Comparison of ENCODE assay signal across 30 cellular contexts in the genomic region with DNA sequence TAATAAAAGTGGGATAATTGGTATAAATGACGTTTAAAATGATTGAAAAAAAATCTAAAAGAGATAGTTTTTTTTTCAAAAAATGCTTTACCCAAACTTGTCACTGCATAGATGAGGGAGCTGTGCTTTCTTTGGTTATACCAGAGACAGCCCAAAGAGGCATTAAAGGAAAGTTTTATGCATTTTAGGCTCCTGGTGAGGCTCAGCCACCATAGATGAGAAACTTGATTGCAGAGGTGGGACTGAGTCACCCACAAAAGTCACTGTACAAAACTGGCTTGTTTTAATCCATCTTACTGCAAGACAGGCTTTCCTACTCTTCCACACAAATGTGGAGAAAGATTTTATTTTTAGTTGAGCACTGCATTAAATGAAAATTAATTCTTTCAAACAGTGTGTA. TPM values are rescaled to one million over a fixed set of nuclear protein-coding genes. Genes with fewer than 3 reads are reported as not detected.
"Had no signal": no experiment of that assay in that cellular context is flagged by ENCODE, and none has a peak within 500 bp of the region (broad histone marks: within the 10 kb centered on the region; RNA-seq: fewer than 3 reads in every experiment).

No MANE protein-coding gene starts in this region.

- H3K27ac Mint-ChIP-seq: activated CD4-positive, alpha-beta memory T cell treated with anti-CD3 and anti-CD28 coated beads for 36 hours; activated CD4-positive, alpha-beta T cell treated with anti-CD3 and anti-CD28 coated beads, Interleukin-2, amount 10 ng/mL, durations not matched to agents 24 days and 14 days; activated naive CD4-positive, alpha-beta T cell treated with anti-CD3 and anti-CD28 coated beads for 36 hours; activated naive CD8-positive, alpha-beta T cell; WTC11 had no signal

- H3K27me3 Mint-ChIP-seq: activated CD4-positive, alpha-beta memory T cell treated with anti-CD3 and anti-CD28 coated beads for 36 hours; activated naive CD8-positive, alpha-beta T cell had no signal

- H3K4me3 ChIP-seq: adrenal gland, SJSA1 had no signal

- H3K36me3 ChIP-seq: adrenal gland, SJSA1 had no signal

- H3K4me1 Mint-ChIP-seq: activated CD4-positive, alpha-beta T cell treated with anti-CD3 and anti-CD28 coated beads, Interleukin-2, amount 10 ng/mL, durations not matched to agents 24 days and 14 days had no signal

- H3K4me3 Mint-ChIP-seq: activated CD4-positive, alpha-beta memory T cell treated with anti-CD3 and anti-CD28 coated beads for 36 hours; activated CD4-positive, alpha-beta T cell treated with anti-CD3 and anti-CD28 coated beads, Interleukin-2, amount 10 ng/mL, durations not matched to agents 24 days and 14 days; activated naive CD4-positive, alpha-beta T cell treated with anti-CD3 and anti-CD28 coated beads for 36 hours; activated naive CD8-positive, alpha-beta T cell; activated T-cell treated with anti-CD3 and anti-CD28 coated beads, Interleukin-2, amount 50 U/mL, for 4 hours; WTC11 had no signal

- H3K9me3 ChIP-seq: adrenal gland, SJSA1 had no signal

- H3K4me1 ChIP-seq: adrenal gland had no signal

- H3K27ac ChIP-seq: adrenal gland, SJSA1 had no signal

- ATAC-seq: Panc1, SK-N-SH treated with all-trans-retinoic acid at 6 μM for 48 hours, WTC11 had no signal

- DNase-seq: activated CD4-positive, alpha-beta memory T cell treated with anti-CD3 and anti-CD28 coated beads for 36 hours; activated CD4-positive, alpha-beta T cell treated with anti-CD3 and anti-CD28 coated beads, Interleukin-2, amount 10 ng/mL, durations not matched to agents 24 days and 14 days; activated CD4-positive, CD25-positive, alpha-beta regulatory T cell treated with anti-CD3 and anti-CD28 coated beads, Interleukin-2, amount 50 U/mL, for 72 hours; activated CD8-positive, alpha-beta memory T cell treated with anti-CD3 and anti-CD28 coated beads for 24 hours; activated gamma-delta T cell; activated naive CD4-positive, alpha-beta T cell treated with anti-CD3 and anti-CD28 coated beads for 36 hours; activated T-cell treated with anti-CD3 and anti-CD28 coated beads, Interleukin-2, amount 50 U/mL, for 4 hours; adrenal gland; aorta; IMR-90; Kasumi-1; KBM-7; NCI-H1105 treated with DMSO at 0.1 percent for 48 hours; NCI-H1436 treated with DMSO at 0.1 percent for 48 hours; NCI-H187; NCI-H2081; NCI-H510A treated with DMSO at 0.1 percent for 48 hours; NCI-H69; NK-92 treated with Interleukin-12 subunit alpha and Interleukin-12 subunit beta, amount 100 ng/mL, for 24 hours; OCI-M1; RPMI8226; SHP77; SW 1271; T-helper 9 cell had no signal

- H3K36me3 Mint-ChIP-seq: activated CD4-positive, alpha-beta memory T cell treated with anti-CD3 and anti-CD28 coated beads for 36 hours; activated naive CD8-positive, alpha-beta T cell had no signal

- H3K9me3 Mint-ChIP-seq: activated CD4-positive, alpha-beta memory T cell treated with anti-CD3 and anti-CD28 coated beads for 36 hours; activated CD4-positive, alpha-beta T cell treated with anti-CD3 and anti-CD28 coated beads, Interleukin-2, amount 10 ng/mL, durations not matched to agents 24 days and 14 days; activated T-cell treated with anti-CD3 and anti-CD28 coated beads, Interleukin-2, amount 50 U/mL, for 4 hours had no signal

RNA-seq across cellular contexts. Expression of a gene that starts 2.4 kb away (rescaled TPM):
- total RNA-seq: activated CD4-positive, alpha-beta memory T cell treated with anti-CD3 and anti-CD28 coated beads for 36 hours; activated CD4-positive, alpha-beta T cell treated with anti-CD3 and anti-CD28 coated beads, Interleukin-2, amount 10 ng/mL, durations not matched to agents 24 days and 14 days; activated naive CD4-positive, alpha-beta T cell treated with anti-CD3 and anti-CD28 coated beads for 36 hours; activated T-cell treated with anti-CD3 and anti-CD28 coated beads, Interleukin-2, amount 50 U/mL, for 4 hours; aorta; IMR-90; SJSA1; T-helper 1 cell treated with Interleukin-12 subunit alpha and Interleukin-12 subunit beta and Interleukin-4 antibody, amounts not matched to agents 30 ng/mL and 1 ng/mL, for 36 hours; WTC11 had no signal

RNA-seq across cellular contexts. Expression of a gene that starts 57.8 kb away (rescaled TPM):
- total RNA-seq: activated CD4-positive, alpha-beta memory T cell treated with anti-CD3 and anti-CD28 coated beads for 36 hours; activated CD4-positive, alpha-beta T cell treated with anti-CD3 and anti-CD28 coated beads, Interleukin-2, amount 10 ng/mL, durations not matched to agents 24 days and 14 days; activated naive CD4-positive, alpha-beta T cell treated with anti-CD3 and anti-CD28 coated beads for 36 hours; aorta; IMR-90; SJSA1; T-helper 1 cell treated with Interleukin-12 subunit alpha and Interleukin-12 subunit beta and Interleukin-4 antibody, amounts not matched to agents 30 ng/mL and 1 ng/mL, for 36 hours had no signal
